27 cellular contexts compared by ENCODE assay signal in the genomic region with DNA sequence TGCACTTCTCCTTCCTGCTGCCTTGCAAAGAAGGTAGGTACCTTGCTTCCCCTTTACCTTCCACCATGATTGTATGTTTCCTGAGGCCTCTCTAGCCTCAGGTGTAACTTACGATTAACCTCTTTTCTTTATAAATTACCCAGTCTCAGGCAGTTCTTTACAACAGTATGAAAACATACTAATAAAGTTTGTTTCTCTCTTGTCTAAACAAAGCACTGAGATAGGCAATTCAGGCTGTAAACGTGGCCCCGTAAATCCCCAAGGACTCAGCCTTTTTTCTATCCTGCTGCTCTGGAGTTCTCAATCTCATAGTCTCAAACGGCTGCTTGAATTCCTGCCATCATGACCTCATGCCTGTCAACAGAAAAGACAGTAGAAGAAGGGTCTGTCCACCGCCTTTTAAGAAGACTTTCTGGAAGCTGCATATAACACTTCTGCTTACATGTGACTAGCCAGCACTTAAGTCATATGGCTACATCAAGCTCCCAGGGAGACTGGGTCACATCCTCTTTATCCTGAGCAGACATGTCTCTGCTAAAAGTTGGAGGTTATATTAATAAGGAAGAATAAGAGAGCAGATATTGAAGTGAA.
DNase-seq lines count a peak whose midpoint lies in the region; ATAC-seq and TF ChIP-seq lines count a peak whose summit lies in the region.
"Had no signal": no experiment of that assay in that cellular context is flagged by ENCODE, and none has a peak within 500 bp of the region (broad histone marks: within the 10 kb centered on the region; RNA-seq: fewer than 3 reads in every experiment).

No MANE protein-coding gene starts in this region.

- H3K4me3 ChIP-seq in mesenchymal stem cell (ENCODE audit: insufficient read depth in 1 of 2, low read depth in 1 of 2, low read length in 2 of 2) (no peak overlapping the region), smooth muscle cell (no peak overlapping the region)
- H3K4me3 ChIP-seq: A549; BLaER1 treated with 17β-estradiol and CSF1 and Interleukin-3, amounts not matched to agents 10 nM and 100 nM had no signal

- no peak overlapping the region for H3K4me3 Mint-ChIP-seq in immature natural killer cell
- H3K4me3 Mint-ChIP-seq: CD4-positive, alpha-beta T cell had no signal

- H2AFZ ChIP-seq in mesenchymal stem cell (ENCODE audit: low read depth, low read length) (no peak overlapping the region), smooth muscle cell (ENCODE audit: low read depth) (peak overlapping the region; percentile 86)

- intact Hi-C loops in left ventricle myocardium superior (cut with micrococcal nuclease) (no loop called here), cardiac septum (cut with DNase I) (no loop called here)

- H3K27me3 ChIP-seq in mesenchymal stem cell (ENCODE audit: control insufficient read depth in 1 of 2, insufficient read depth in 1 of 2, low read length in 2 of 2) (peaks cover 0 to 4% of the 10 kb centered on the region in 2 experiments), smooth muscle cell (ENCODE audit: low read depth) (no peaks in the 10 kb centered on the region)
- H3K27me3 ChIP-seq: BLaER1 treated with 17β-estradiol and CSF1 and Interleukin-3, amounts not matched to agents 10 nM and 100 nM had no signal

- DNase-seq in left ventricle myocardium superior, result no peak
- no peak for DNase-seq in cardiac septum (ENCODE audit: low spot score)
- DNase-seq in NCI-H69 (lab: John Stamatoyannopoulos, UW), result peak; percentile 78
- peak; percentile 16 for DNase-seq in mesenchymal stem cell
- no peak for DNase-seq in smooth muscle cell (lab: John Stamatoyannopoulos, UW; ENCODE audit: unreplicated experiment)
- no peak for DNase-seq in immature natural killer cell
- DNase-seq in NCI-H1417 treated with DMSO at 0.1 percent for 48 hours (lab: John Stamatoyannopoulos, UW), result no peak
- DNase-seq: AML-193; CD4-positive, alpha-beta T cell; COR-L47; DMS79; EL; GF-D8; IMR-90; KG1; MM.1S; NCI-H1048; NCI-H187; NCI-H2081 treated with DMSO at 0.1 percent for 48 hours; NCI-H774; RPMI8226; SHP77 treated with DMSO at 0.1 percent for 48 hours; T-helper 1 cell had no signal

- H3K23ac ChIP-seq in mesenchymal stem cell (ENCODE audit: low read length in 2 of 2), result no peak overlapping the region

- no peaks in the 10 kb centered on the region for H3K79me2 ChIP-seq in smooth muscle cell (ENCODE audit: low read depth)

- no peaks in the 10 kb centered on the region for H3K36me3 Mint-ChIP-seq in immature natural killer cell

- no peak overlapping the region for H3K9ac ChIP-seq in mesenchymal stem cell (ENCODE audit: low read length)
- H3K9ac ChIP-seq in smooth muscle cell (ENCODE audit: low read depth), result no peak overlapping the region
- H3K9ac ChIP-seq: BLaER1 treated with 17β-estradiol and CSF1 and Interleukin-3, amounts not matched to agents 10 nM and 100 nM had no signal

- peaks cover 0 to 5% (median 1%) of the 10 kb centered on the region in 3 donors for H3K27me3 Mint-ChIP-seq in immature natural killer cell (ENCODE audit: low read depth in 3 of 3)

- H3K9me3 ChIP-seq in mesenchymal stem cell (ENCODE audit: control insufficient read depth, low read length), result peaks cover 10% of the 10 kb centered on the region
- no peaks in the 10 kb centered on the region for H3K9me3 ChIP-seq in smooth muscle cell (replicated peaks; ENCODE audit: low read depth)
- H3K9me3 ChIP-seq: A549 had no signal

- H4K91ac ChIP-seq in mesenchymal stem cell (ENCODE audit: low read length), result no peak overlapping the region

- H3K4me2 ChIP-seq in mesenchymal stem cell (ENCODE audit: low read length, poor library complexity, severe bottlenecking), result no peak overlapping the region
- peak overlapping the region; percentile 17 for H3K4me2 ChIP-seq in smooth muscle cell
- H3K4me2 ChIP-seq: A549; BLaER1 treated with 17β-estradiol and CSF1 and Interleukin-3, amounts not matched to agents 10 nM and 100 nM had no signal

- H3K27ac Mint-ChIP-seq in immature natural killer cell, result no peak overlapping the region
- H3K27ac Mint-ChIP-seq: CD4-positive, alpha-beta T cell had no signal

- peaks cover 0 to 10% (median 2%) of the 10 kb centered on the region in 6 donors for H3K9me3 Mint-ChIP-seq in immature natural killer cell
- H3K9me3 Mint-ChIP-seq: CD4-positive, alpha-beta T cell had no signal

- no peak for TF ChIP-seq CTCF in smooth muscle cell (IDR thresholded peaks at IDR 0.05; ENCODE audit: borderline replicate concordance, insufficient read depth, poor library complexity, severe bottlenecking)

- no peak overlapping the region for H3K4ac ChIP-seq in mesenchymal stem cell (ENCODE audit: low read depth in 1 of 2, low read length in 2 of 2)

- H4K20me1 ChIP-seq in smooth muscle cell (ENCODE audit: low read depth), result no peaks in the 10 kb centered on the region
- H4K20me1 ChIP-seq: BLaER1 treated with 17β-estradiol and CSF1 and Interleukin-3, amounts not matched to agents 10 nM and 100 nM had no signal

- no peak overlapping the region for H2BK120ac ChIP-seq in mesenchymal stem cell (ENCODE audit: low read depth, low read length)

- no peaks in the 10 kb centered on the region for H3F3A ChIP-seq in smooth muscle cell (ENCODE audit: low read depth)

- no peak overlapping the region for H3K27ac ChIP-seq in mesenchymal stem cell (ENCODE audit: low read length, poor library complexity, severe bottlenecking)
- H3K27ac ChIP-seq in smooth muscle cell (ENCODE audit: low read depth), result no peak overlapping the region
- H3K27ac ChIP-seq: A549; BLaER1 treated with 17β-estradiol and CSF1 and Interleukin-3, amounts not matched to agents 10 nM and 100 nM had no signal

- H4K8ac ChIP-seq in mesenchymal stem cell (ENCODE audit: low read length), result no peak overlapping the region

- H3K4me1 Mint-ChIP-seq in immature natural killer cell, result no peaks in the 10 kb centered on the region

- H2BK5ac ChIP-seq in mesenchymal stem cell (ENCODE audit: low read depth, low read length, poor library complexity, severe bottlenecking), result no peak overlapping the region

- H2AK5ac ChIP-seq in mesenchymal stem cell (ENCODE audit: low read length, severe bottlenecking), result no peak overlapping the region

- H2BK15ac ChIP-seq in mesenchymal stem cell (ENCODE audit: low read depth, poor library complexity, severe bottlenecking), result no peak overlapping the region

- no peak overlapping the region for H3K18ac ChIP-seq in mesenchymal stem cell (ENCODE audit: low read depth in 1 of 2, low read length in 2 of 2)

- H3K14ac ChIP-seq in mesenchymal stem cell (ENCODE audit: low read length in 2 of 2), result no peak overlapping the region

- H3K36me3 ChIP-seq in mesenchymal stem cell (ENCODE audit: control insufficient read depth in 1 of 2, insufficient read depth in 2 of 2, low read depth in 1 of 2, low read length in 2 of 2) (no peaks in the 10 kb centered on the region), smooth muscle cell (ENCODE audit: low read depth) (no peaks in the 10 kb centered on the region)
- H3K36me3 ChIP-seq: BLaER1 treated with 17β-estradiol and CSF1 and Interleukin-3, amounts not matched to agents 10 nM and 100 nM had no signal

- no peaks in the 10 kb centered on the region for H3K79me1 ChIP-seq in mesenchymal stem cell (replicated peaks; ENCODE audit: low read length, poor library complexity, severe bottlenecking)

- ATAC-seq in left ventricle myocardium superior (peak; percentile 53), HG03025 (IDR thresholded peaks at IDR 0.05; ENCODE audit: low FRiP score, unreplicated experiment) (no peak)
- ATAC-seq: A549, HCT116 had no signal

- H3K4me1 ChIP-seq in mesenchymal stem cell (ENCODE audit: control insufficient read depth, insufficient read depth, low read depth, low read length) (no peaks in the 10 kb centered on the region), smooth muscle cell (ENCODE audit: low read depth) (no peaks in the 10 kb centered on the region)
- H3K4me1 ChIP-seq: A549; BLaER1 treated with 17β-estradiol and CSF1 and Interleukin-3, amounts not matched to agents 10 nM and 100 nM had no signal

- H2BK12ac ChIP-seq in mesenchymal stem cell (ENCODE audit: low read length in 2 of 2), result no peak overlapping the region

- 16% methylated on average over 5 of the region's 5 CpGs for WGBS in mesenchymal stem cell
- WGBS in smooth muscle cell (ENCODE audit: low lambda C conversion rate), result 30% methylated on average over 5 of the region's 5 CpGs

Comparison
In these comparisons a context has a peak if more than half of its experiments do, and no peak if none do; other contexts are left out.
1. DNase-seq: peak in NCI-H69 (single experiment) and mesenchymal stem cell (single experiment); none in left ventricle myocardium superior (single experiment), cardiac septum (single experiment), smooth muscle cell (single experiment), immature natural killer cell (0 of 3) and NCI-H1417 treated with DMSO at 0.1 percent for 48 hours (single experiment).